Comparison of ENCODE assay signal across 1 cellular context in the genomic region with DNA sequence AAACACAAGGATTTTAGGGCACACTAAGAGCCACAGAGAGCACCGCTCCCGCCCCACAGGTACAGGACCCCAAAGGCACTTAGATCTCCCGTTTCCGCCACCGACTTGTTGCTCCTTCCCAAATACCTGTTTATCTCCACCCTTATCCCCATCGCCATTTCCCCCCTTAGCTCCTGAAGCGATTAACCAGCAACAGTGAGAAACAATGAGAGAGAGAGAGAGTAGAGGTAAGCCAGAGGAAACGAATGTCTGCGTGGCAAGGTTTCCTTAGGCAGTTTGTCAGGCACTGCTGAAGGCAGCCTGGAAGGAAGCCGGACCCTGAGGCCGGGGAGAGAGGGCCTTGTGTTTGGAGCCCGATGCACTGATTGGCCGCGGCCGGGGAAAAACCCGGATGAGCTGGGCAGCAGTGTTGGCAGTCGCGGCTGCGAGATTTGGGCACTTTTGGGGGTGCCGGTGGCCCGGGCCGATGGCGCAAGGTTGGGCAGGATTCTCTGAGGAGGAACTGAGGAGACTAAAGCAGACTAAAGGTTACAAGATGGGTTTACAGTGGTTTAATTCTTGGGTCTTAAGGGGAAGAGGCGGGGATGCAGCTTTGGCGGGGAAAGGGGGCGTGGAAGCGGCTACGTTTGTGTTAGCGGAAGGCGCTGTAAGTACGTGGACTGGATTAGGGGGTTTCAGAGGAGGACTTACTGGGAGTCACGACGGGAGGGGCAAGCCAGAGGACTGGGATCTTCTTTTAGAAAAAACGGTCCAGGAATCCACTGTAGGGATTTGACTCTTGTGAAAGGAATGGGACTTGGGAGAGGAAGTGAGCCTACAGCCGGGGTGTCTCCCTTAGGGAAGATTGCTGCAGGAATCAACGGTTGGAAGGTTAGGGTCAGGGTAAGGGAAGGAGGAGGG.
TF ChIP-seq lines count a peak whose summit lies in the region.

A gene with protein sequence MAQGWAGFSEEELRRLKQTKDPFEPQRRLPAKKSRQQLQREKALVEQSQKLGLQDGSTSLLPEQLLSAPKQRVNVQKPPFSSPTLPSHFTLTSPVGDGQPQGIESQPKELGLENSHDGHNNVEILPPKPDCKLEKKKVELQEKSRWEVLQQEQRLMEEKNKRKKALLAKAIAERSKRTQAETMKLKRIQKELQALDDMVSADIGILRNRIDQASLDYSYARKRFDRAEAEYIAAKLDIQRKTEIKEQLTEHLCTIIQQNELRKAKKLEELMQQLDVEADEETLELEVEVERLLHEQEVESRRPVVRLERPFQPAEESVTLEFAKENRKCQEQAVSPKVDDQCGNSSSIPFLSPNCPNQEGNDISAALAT (plus strand): TSS at position 409 of the 900 bp plus-strand sequence. CDS start 58 bp downstream, at position 467.

TF ChIP-seq in HepG2, 621 proteins besides CTCF, POLR2A, EP300 and RAD21 (continued from another document and continues in another):
- TF ChIP-seq ZBTB10 (CRISPR knock-in tag; IDR thresholded peaks at IDR 0.05; ENCODE audit: borderline replicate concordance) (peak; percentile 76; the same call in 1 of the 2 replicates), SALL2 (CRISPR knock-in tag; IDR thresholded peaks at IDR 0.05) (no peak), ZBTB33 (CRISPR knock-in tag; IDR thresholded peaks at IDR 0.05) (no peak), KLF15 (CRISPR knock-in tag; IDR thresholded peaks at IDR 0.05; ENCODE audit: borderline replicate concordance) (no peak), ZNF772 (CRISPR knock-in tag; IDR thresholded peaks at IDR 0.05) (no peak), KLF11 (CRISPR knock-in tag; IDR thresholded peaks at IDR 0.05) (no peak), ETS1 (CRISPR knock-in tag; IDR thresholded peaks at IDR 0.05) (no peak), RXRA (CRISPR knock-in tag; IDR thresholded peaks at IDR 0.05) (no peak; the same call in 1 of the 2 replicates), ATF7 (IDR thresholded peaks at IDR 0.05) (no peak), ATF7 (CRISPR knock-in tag; IDR thresholded peaks at IDR 0.05) (0 out of 2 replicates have a peak, but pooled peaks have one; percentile 16), ZNF235 (CRISPR knock-in tag; IDR thresholded peaks at IDR 0.05; ENCODE audit: borderline replicate concordance) (no peak), ZNF841 (CRISPR knock-in tag; IDR thresholded peaks at IDR 0.05; ENCODE audit: borderline replicate concordance) (no peak), NCOA2 (CRISPR knock-in tag; IDR thresholded peaks at IDR 0.05) (0 out of 2 replicates have a peak, but pooled peaks have one; percentile 11), ZNF597 (CRISPR knock-in tag; IDR thresholded peaks at IDR 0.05) (no peak), DMAP1 (CRISPR knock-in tag; IDR thresholded peaks at IDR 0.05) (peak; percentile 98), FOXC1 (CRISPR knock-in tag; IDR thresholded peaks at IDR 0.05; ENCODE audit: borderline replicate concordance) (no peak), ZNF879 (CRISPR knock-in tag; IDR thresholded peaks at IDR 0.05) (no peak), ARNTL (CRISPR knock-in tag; IDR thresholded peaks at IDR 0.05) (peak; percentile 49; the same call in 1 of the 2 replicates), SRSF4 (IDR thresholded peaks at IDR 0.05; ENCODE audit: low read depth, low read length, poor library complexity, severe bottlenecking) (no peak), ZBTB7B (CRISPR knock-in tag; IDR thresholded peaks at IDR 0.05) (no peak), MTERF4 (CRISPR knock-in tag; IDR thresholded peaks at IDR 0.05) (no peak), ELF4 (CRISPR knock-in tag; IDR thresholded peaks at IDR 0.05; ENCODE audit: borderline replicate concordance) (no peak), CHD2 (IDR thresholded peaks at IDR 0.05; ENCODE audit: low read depth, low read length) (0 out of 2 replicates have a peak, but pooled peaks have one; percentile 41), BCL3 (CRISPR knock-in tag; IDR thresholded peaks at IDR 0.05) (no peak), ZNF850 (CRISPR knock-in tag; conservative IDR thresholded peaks at IDR 0.05) (no peak), ZNF747 (CRISPR knock-in tag; IDR thresholded peaks at IDR 0.05; ENCODE audit: borderline replicate concordance) (no peak), RFXANK (CRISPR knock-in tag; IDR thresholded peaks at IDR 0.05) (peak; percentile 74; the same call in 1 of the 2 replicates), EEA1 (CRISPR knock-in tag; IDR thresholded peaks at IDR 0.05; ENCODE audit: borderline replicate concordance) (no peak), TBX3 (IDR thresholded peaks at IDR 0.05; ENCODE audit: borderline replicate concordance) (no peak), ZNF432 (CRISPR knock-in tag; IDR thresholded peaks at IDR 0.05; ENCODE audit: borderline replicate concordance) (no peak), ZNF121 (CRISPR knock-in tag; IDR thresholded peaks at IDR 0.05) (no peak), PRMT3 (CRISPR knock-in tag; IDR thresholded peaks at IDR 0.05; ENCODE audit: borderline replicate concordance, low read depth) (no peak), AKAP8 (CRISPR knock-in tag; IDR thresholded peaks at IDR 0.05) (no peak), MEIS1 (CRISPR knock-in tag; IDR thresholded peaks at IDR 0.05; ENCODE audit: borderline replicate concordance) (no peak), ZNF644 (CRISPR knock-in tag; IDR thresholded peaks at IDR 0.05; ENCODE audit: low read depth) (peak; percentile 6; the same call in 1 of the 2 replicates)
- TF ChIP-seq, protein P1, sequence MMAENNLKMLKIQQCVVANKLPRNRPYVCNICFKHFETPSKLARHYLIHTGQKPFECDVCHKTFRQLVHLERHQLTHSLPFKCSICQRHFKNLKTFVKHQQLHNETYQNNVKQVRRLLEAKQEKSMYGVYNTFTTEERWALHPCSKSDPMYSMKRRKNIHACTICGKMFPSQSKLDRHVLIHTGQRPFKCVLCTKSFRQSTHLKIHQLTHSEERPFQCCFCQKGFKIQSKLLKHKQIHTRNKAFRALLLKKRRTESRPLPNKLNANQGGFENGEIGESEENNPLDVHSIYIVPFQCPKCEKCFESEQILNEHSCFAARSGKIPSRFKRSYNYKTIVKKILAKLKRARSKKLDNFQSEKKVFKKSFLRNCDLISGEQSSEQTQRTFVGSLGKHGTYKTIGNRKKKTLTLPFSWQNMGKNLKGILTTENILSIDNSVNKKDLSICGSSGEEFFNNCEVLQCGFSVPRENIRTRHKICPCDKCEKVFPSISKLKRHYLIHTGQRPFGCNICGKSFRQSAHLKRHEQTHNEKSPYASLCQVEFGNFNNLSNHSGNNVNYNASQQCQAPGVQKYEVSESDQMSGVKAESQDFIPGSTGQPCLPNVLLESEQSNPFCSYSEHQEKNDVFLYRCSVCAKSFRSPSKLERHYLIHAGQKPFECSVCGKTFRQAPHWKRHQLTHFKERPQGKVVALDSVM (CRISPR knock-in tag; IDR thresholded peaks at IDR 0.05), result no peak
- TF ChIP-seq, protein P2, sequence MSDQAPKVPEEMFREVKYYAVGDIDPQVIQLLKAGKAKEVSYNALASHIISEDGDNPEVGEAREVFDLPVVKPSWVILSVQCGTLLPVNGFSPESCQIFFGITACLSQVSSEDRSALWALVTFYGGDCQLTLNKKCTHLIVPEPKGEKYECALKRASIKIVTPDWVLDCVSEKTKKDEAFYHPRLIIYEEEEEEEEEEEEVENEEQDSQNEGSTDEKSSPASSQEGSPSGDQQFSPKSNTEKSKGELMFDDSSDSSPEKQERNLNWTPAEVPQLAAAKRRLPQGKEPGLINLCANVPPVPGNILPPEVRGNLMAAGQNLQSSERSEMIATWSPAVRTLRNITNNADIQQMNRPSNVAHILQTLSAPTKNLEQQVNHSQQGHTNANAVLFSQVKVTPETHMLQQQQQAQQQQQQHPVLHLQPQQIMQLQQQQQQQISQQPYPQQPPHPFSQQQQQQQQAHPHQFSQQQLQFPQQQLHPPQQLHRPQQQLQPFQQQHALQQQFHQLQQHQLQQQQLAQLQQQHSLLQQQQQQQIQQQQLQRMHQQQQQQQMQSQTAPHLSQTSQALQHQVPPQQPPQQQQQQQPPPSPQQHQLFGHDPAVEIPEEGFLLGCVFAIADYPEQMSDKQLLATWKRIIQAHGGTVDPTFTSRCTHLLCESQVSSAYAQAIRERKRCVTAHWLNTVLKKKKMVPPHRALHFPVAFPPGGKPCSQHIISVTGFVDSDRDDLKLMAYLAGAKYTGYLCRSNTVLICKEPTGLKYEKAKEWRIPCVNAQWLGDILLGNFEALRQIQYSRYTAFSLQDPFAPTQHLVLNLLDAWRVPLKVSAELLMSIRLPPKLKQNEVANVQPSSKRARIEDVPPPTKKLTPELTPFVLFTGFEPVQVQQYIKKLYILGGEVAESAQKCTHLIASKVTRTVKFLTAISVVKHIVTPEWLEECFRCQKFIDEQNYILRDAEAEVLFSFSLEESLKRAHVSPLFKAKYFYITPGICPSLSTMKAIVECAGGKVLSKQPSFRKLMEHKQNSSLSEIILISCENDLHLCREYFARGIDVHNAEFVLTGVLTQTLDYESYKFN (CRISPR knock-in tag; conservative IDR thresholded peaks at IDR 0.05), result no peak; the same call in 1 of the 2 replicates
- TF ChIP-seq, protein P3, sequence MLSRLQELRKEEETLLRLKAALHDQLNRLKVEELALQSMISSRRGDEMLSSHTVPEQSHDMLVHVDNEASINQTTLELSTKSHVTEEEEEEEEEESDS (CRISPR knock-in tag; IDR thresholded peaks at IDR 0.05; ENCODE audit: borderline replicate concordance), result no peak
- TF ChIP-seq, protein P4, sequence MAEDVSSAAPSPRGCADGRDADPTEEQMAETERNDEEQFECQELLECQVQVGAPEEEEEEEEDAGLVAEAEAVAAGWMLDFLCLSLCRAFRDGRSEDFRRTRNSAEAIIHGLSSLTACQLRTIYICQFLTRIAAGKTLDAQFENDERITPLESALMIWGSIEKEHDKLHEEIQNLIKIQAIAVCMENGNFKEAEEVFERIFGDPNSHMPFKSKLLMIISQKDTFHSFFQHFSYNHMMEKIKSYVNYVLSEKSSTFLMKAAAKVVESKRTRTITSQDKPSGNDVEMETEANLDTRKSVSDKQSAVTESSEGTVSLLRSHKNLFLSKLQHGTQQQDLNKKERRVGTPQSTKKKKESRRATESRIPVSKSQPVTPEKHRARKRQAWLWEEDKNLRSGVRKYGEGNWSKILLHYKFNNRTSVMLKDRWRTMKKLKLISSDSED (CRISPR knock-in tag; IDR thresholded peaks at IDR 0.05), result no peak
